Comparison of ENCODE assay signal across 8 cellular contexts in the genomic region with DNA sequence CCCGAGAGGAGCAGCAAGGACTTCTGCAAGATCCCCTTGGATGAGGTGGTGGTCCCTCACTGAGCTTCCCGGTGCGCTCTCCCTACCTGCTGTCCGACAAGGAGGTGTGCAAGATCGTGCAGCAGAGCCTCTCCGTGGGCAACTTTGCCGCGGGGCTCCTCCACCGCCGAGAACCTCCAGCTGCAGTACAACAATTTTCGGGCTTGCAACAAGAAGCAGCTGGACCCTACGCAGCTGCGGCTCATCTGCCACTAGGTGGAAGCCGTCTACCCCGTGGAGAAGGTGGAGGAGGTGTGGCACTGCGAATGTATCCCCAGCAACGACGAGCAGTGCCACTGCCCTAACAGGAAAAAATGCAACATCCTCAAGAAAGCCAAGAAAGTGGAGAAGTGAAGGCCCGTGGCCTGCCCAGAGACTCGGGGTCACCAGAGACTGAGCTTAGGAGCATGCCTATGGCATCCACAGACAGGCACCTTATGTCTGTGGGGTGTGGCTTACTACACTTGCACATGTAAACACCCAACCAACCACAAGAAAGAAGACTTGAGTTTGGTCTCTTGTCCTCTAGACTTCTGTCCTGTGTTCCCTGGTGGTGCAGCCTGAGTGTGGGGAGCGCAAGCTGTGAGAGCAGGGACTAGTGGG. TPM values are rescaled to one million over a fixed set of nuclear protein-coding genes. Genes with fewer than 3 reads are reported as not detected.
DNase-seq lines count a peak whose midpoint lies in the region; ATAC-seq and TF ChIP-seq lines count a peak whose summit lies in the region.
"Not testable (repeated sequence)": the region's sequence is repeated elsewhere in the genome, so short reads cannot be mapped to it uniquely, and the experiment has no call there.

No MANE protein-coding gene starts in this region.

- H3K79me2 ChIP-seq in OCI-LY1 (ENCODE audit: insufficient read depth, low read length): not testable (repeated sequence)

- not testable (repeated sequence) for H3F3A ChIP-seq in OCI-LY1 (ENCODE audit: insufficient read depth, low read length)

- not testable (repeated sequence) for H3K9me3 ChIP-seq in OCI-LY1 (ENCODE audit: low read length)

- not testable (repeated sequence) for H3K9me2 ChIP-seq in OCI-LY1 (ENCODE audit: low read depth, low read length)

- POLR2A ChIA-PET in activated CD4-positive, alpha-beta memory T cell treated with anti-CD3 and anti-CD28 coated beads for 36 hours (lab: Charles Lee): not testable (repeated sequence)

- H3K36me3 Mint-ChIP-seq in activated CD4-positive, alpha-beta memory T cell treated with anti-CD3 and anti-CD28 coated beads for 36 hours: peaks cover 12% of the 10 kb centered on the region
- H3K36me3 Mint-ChIP-seq in memory B cell: peaks cover 23% of the 10 kb centered on the region

- CTCF ChIA-PET in activated CD4-positive, alpha-beta memory T cell treated with anti-CD3 and anti-CD28 coated beads for 36 hours (lab: Charles Lee): not testable (repeated sequence)

- H3K27ac ChIP-seq in OCI-LY1 (ENCODE audit: low read depth, low read length, poor library complexity, severe bottlenecking): not testable (repeated sequence)

- H3K27me3 Mint-ChIP-seq in activated CD4-positive, alpha-beta memory T cell treated with anti-CD3 and anti-CD28 coated beads for 36 hours; memory B cell: not testable (repeated sequence)

- H3K4me1 ChIP-seq in OCI-LY1 (ENCODE audit: insufficient read depth, low read length, severe bottlenecking): not testable (repeated sequence)

- H2AFZ ChIP-seq in OCI-LY1 (ENCODE audit: low read length): not testable (repeated sequence)

- H3K27ac Mint-ChIP-seq in activated CD4-positive, alpha-beta memory T cell treated with anti-CD3 and anti-CD28 coated beads for 36 hours; memory B cell: not testable (repeated sequence)

- DNase-seq in DMS53 treated with DMSO at 0.1 percent for 48 hours (lab: John Stamatoyannopoulos, UW; ENCODE audit: unreplicated experiment): peak; percentile 29
- DNase-seq in activated CD4-positive, alpha-beta memory T cell treated with anti-CD3 and anti-CD28 coated beads for 36 hours: peak; percentile 51
- peak; percentile 20 for DNase-seq in cerebellar cortex (ENCODE audit: low spot score)
- not testable (repeated sequence) for DNase-seq in memory B cell (ENCODE audit: low spot score in 2 of 2)
- DNase-seq in stimulated activated CD8-positive, alpha-beta memory T cell treated with anti-CD3 and anti-CD28 coated beads, Interleukin-7, amount 100 ng/mL, for 48 hours (ENCODE audit: extremely low read depth in 1 of 2, low read depth in 1 of 2): peak; percentile 18 to 39

- intact Hi-C loops in activated CD4-positive, alpha-beta memory T cell treated with anti-CD3 and anti-CD28 coated beads for 36 hours (cut with micrococcal nuclease): not testable (repeated sequence)

- H3K36me3 ChIP-seq in OCI-LY1 (ENCODE audit: insufficient read depth, low read length): not testable (repeated sequence)

- peak; percentile 56 for TF ChIP-seq CTCF in OCI-LY1 (IDR thresholded peaks at IDR 0.05; ENCODE audit: low read length)

- H3K9me3 Mint-ChIP-seq in activated CD4-positive, alpha-beta memory T cell treated with anti-CD3 and anti-CD28 coated beads for 36 hours; memory B cell: not testable (repeated sequence)

- not testable (repeated sequence) for H3K27me3 ChIP-seq in OCI-LY1 (ENCODE audit: insufficient read depth, low read length)

- H4K20me1 ChIP-seq in OCI-LY1 (ENCODE audit: insufficient read depth, low read length): not testable (repeated sequence)

- not testable (repeated sequence) for H3K4me1 Mint-ChIP-seq in activated CD4-positive, alpha-beta memory T cell treated with anti-CD3 and anti-CD28 coated beads for 36 hours (ENCODE audit: low read depth); memory B cell

- H3K4me2 ChIP-seq in OCI-LY1 (ENCODE audit: low read length): not testable (repeated sequence)

- H3K4me3 ChIP-seq in OCI-LY1 (ENCODE audit: low read depth, low read length, poor library complexity, severe bottlenecking): not testable (repeated sequence)

- ATAC-seq in GM21529 (IDR thresholded peaks at IDR 0.05; ENCODE audit: unreplicated experiment) (peak; percentile 96), HG03460 (IDR thresholded peaks at IDR 0.05; ENCODE audit: unreplicated experiment) (peak; percentile 98), memory B cell (ENCODE audit: low read depth) (peak; percentile 56)

- H3K9ac ChIP-seq in OCI-LY1 (ENCODE audit: low read length): not testable (repeated sequence)

- not testable (repeated sequence) for H3K4me3 Mint-ChIP-seq in activated CD4-positive, alpha-beta memory T cell treated with anti-CD3 and anti-CD28 coated beads for 36 hours; memory B cell

RNA-seq across cellular contexts. Expression of gene NUTM2B, which starts 17.9 kb away (rescaled TPM):
- under 1 TPM; 0.45 to 0.56 TPM for total RNA-seq in activated CD4-positive, alpha-beta memory T cell treated with anti-CD3 and anti-CD28 coated beads for 36 hours
